ENCODE assay signal across 31 cellular contexts in the genomic region with DNA sequence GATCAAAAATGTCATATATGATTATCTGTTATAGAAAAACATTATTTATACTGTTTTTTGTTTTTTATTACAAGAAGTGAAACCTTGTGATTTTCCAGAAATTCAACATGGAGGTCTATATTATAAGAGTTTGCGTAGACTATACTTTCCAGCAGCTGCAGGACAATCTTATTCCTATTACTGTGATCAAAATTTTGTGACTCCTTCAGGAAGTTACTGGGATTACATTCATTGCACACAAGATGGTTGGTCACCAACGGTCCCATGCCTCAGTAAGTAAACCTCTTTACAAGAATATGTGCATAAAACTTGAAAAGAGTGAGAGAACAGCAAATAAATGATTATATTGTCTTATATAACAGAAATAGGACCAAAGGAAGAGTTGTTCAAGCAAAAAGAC. TPM values are rescaled to one million over a fixed set of nuclear protein-coding genes. Genes with fewer than 3 reads are reported as not detected.
A peak's percentile ranks its signal among the peaks of the same experiment; 100 is the strongest.
DNase-seq lines count a peak whose midpoint lies in the region; ATAC-seq and TF ChIP-seq lines count a peak whose summit lies in the region.
"Had no signal": no experiment of that assay in that cellular context is flagged by ENCODE, and none has a peak within 500 bp of the region (broad histone marks: within the 10 kb centered on the region; RNA-seq: fewer than 3 reads in every experiment).

No MANE protein-coding gene starts in this region.

- intact Hi-C loops in left cardiac atrium (cut with DNase I): no loop called here

- H3K4me1 ChIP-seq in suprapubic skin: peaks cover 3% of the 10 kb centered on the region
- H3K4me1 ChIP-seq: breast epithelium, left lung, Peyer's patch had no signal

- TF ChIP-seq EP300 in suprapubic skin (IDR thresholded peaks at IDR 0.05): no peak

- H3K27me3 Mint-ChIP-seq in chondrocyte (ENCODE audit: low read depth): peaks cover 3% of the 10 kb centered on the region
- H3K27me3 Mint-ChIP-seq in progenitor cell of endocrine pancreas: no peaks in the 10 kb centered on the region

- no peak overlapping the region for H3K4me3 ChIP-seq in suprapubic skin
- H3K4me3 ChIP-seq: breast epithelium, left lung, Peyer's patch, smooth muscle cell had no signal

- ATAC-seq in HG03175 (IDR thresholded peaks at IDR 0.05; ENCODE audit: unreplicated experiment): peak; percentile 57
- ATAC-seq in left cardiac atrium: no peak
- no peak for ATAC-seq in GM18511 (IDR thresholded peaks at IDR 0.05; ENCODE audit: unreplicated experiment)
- ATAC-seq: left lung, right cardiac atrium had no signal

- DNase-seq in NCI-H2171 treated with DMSO at 0.1 percent for 48 hours (lab: John Stamatoyannopoulos, UW) (peak; percentile 8), NCI-H2171 (lab: John Stamatoyannopoulos, UW) (no peak), chondrocyte (ENCODE audit: low spot score) (no peak), progenitor cell of endocrine pancreas (ENCODE audit: low spot score, unreplicated experiment) (no peak), left cardiac atrium (no peak), suprapubic skin (ENCODE audit: low spot score in 2 of 2) (no peak)
- DNase-seq: activated gamma-delta T cell; activated naive CD8-positive, alpha-beta T cell treated with anti-CD3 and anti-CD28 coated beads for 36 hours; activated T-cell treated with anti-CD3 and anti-CD28 coated beads, Interleukin-2, amount 50 U/mL, for 24 hours; AML-193; anterior cingulate cortex; CD4-positive, alpha-beta memory T cell; effector CD4-positive, alpha-beta T cell; left lung; mesenchymal stem cell; NCI-H1105; NCI-H187; NCI-H526 treated with DMSO at 0.1 percent for 48 hours; Peyer's patch; posterior cingulate gyrus; right cardiac atrium; SHP77 treated with DMSO at 0.1 percent for 48 hours; stimulated activated naive CD4-positive, alpha-beta T cell treated with Interleukin-2 at 50 U/mL for 16 hours; SW 1271; T1000 had no signal

- H3K27ac ChIP-seq in suprapubic skin: no peak overlapping the region
- H3K27ac ChIP-seq: breast epithelium, left lung, Peyer's patch had no signal

- H3K27ac Mint-ChIP-seq in chondrocyte (ENCODE audit: unreplicated experiment) (no peak overlapping the region), progenitor cell of endocrine pancreas (no peak overlapping the region)
- H3K27ac Mint-ChIP-seq: activated naive CD8-positive, alpha-beta T cell treated with anti-CD3 and anti-CD28 coated beads for 36 hours; activated T-cell treated with anti-CD3 and anti-CD28 coated beads, Interleukin-2, amount 50 U/mL, for 24 hours; CD4-positive, alpha-beta memory T cell had no signal

- H3K9me3 ChIP-seq in suprapubic skin: no peaks in the 10 kb centered on the region
- H3K9me3 ChIP-seq: breast epithelium, left lung, Peyer's patch had no signal

- H3K36me3 Mint-ChIP-seq in chondrocyte (ENCODE audit: low read depth) (no peaks in the 10 kb centered on the region), progenitor cell of endocrine pancreas (ENCODE audit: insufficient read depth) (no peaks in the 10 kb centered on the region)
- H3K36me3 Mint-ChIP-seq: activated naive CD8-positive, alpha-beta T cell treated with anti-CD3 and anti-CD28 coated beads for 36 hours; CD4-positive, alpha-beta memory T cell had no signal

- H3K4me3 Mint-ChIP-seq in chondrocyte (ENCODE audit: unreplicated experiment): no peak overlapping the region
- no peak overlapping the region for H3K4me3 Mint-ChIP-seq in progenitor cell of endocrine pancreas (ENCODE audit: low read depth)
- H3K4me3 Mint-ChIP-seq: activated naive CD8-positive, alpha-beta T cell treated with anti-CD3 and anti-CD28 coated beads for 36 hours; activated T-cell treated with anti-CD3 and anti-CD28 coated beads, Interleukin-2, amount 50 U/mL, for 24 hours; CD4-positive, alpha-beta memory T cell had no signal

- no peak for TF ChIP-seq POLR2A in suprapubic skin (IDR thresholded peaks at IDR 0.05)

- no peaks in the 10 kb centered on the region for H3K4me1 Mint-ChIP-seq in chondrocyte (ENCODE audit: low read depth)
- no peaks in the 10 kb centered on the region for H3K4me1 Mint-ChIP-seq in progenitor cell of endocrine pancreas (ENCODE audit: low read depth)
- H3K4me1 Mint-ChIP-seq: activated naive CD8-positive, alpha-beta T cell treated with anti-CD3 and anti-CD28 coated beads for 36 hours; CD4-positive, alpha-beta memory T cell had no signal

- H3K9me3 Mint-ChIP-seq in chondrocyte (ENCODE audit: low read depth) (no peaks in the 10 kb centered on the region), progenitor cell of endocrine pancreas (ENCODE audit: low read depth) (no peaks in the 10 kb centered on the region)
- H3K9me3 Mint-ChIP-seq: activated naive CD8-positive, alpha-beta T cell treated with anti-CD3 and anti-CD28 coated beads for 36 hours; activated T-cell treated with anti-CD3 and anti-CD28 coated beads, Interleukin-2, amount 50 U/mL, for 24 hours had no signal

- WGBS in suprapubic skin: 88% methylated on average over 2 of the region's 2 CpGs

- no peaks in the 10 kb centered on the region for H3K36me3 ChIP-seq in suprapubic skin
- H3K36me3 ChIP-seq: breast epithelium, left lung, Peyer's patch had no signal

- H3K27me3 ChIP-seq in suprapubic skin: peaks cover 13% of the 10 kb centered on the region
- H3K27me3 ChIP-seq: breast epithelium, Peyer's patch had no signal

- TF ChIP-seq CTCF in chondrocyte (IDR thresholded peaks at IDR 0.05): peak; percentile 29
- TF ChIP-seq CTCF in progenitor cell of endocrine pancreas (IDR thresholded peaks at IDR 0.05; ENCODE audit: unreplicated experiment): peak; percentile 16
- no peak for TF ChIP-seq CTCF in suprapubic skin (IDR thresholded peaks at IDR 0.05)

RNA-seq across cellular contexts. Expression of a gene that starts 14.5 kb away (rescaled TPM):
- total RNA-seq in chondrocyte: not detected in 3 replicates
- not detected in 2 replicates for total RNA-seq in progenitor cell of endocrine pancreas
- total RNA-seq in left cardiac atrium: not detected
- total RNA-seq in suprapubic skin: not detected
- total RNA-seq: activated naive CD8-positive, alpha-beta T cell treated with anti-CD3 and anti-CD28 coated beads for 36 hours; breast epithelium; CD4-positive, alpha-beta memory T cell; epithelial cell of proximal tubule; left lung; Peyer's patch; right cardiac atrium; smooth muscle cell had no signal

RNA-seq across cellular contexts. Expression of a gene that starts 41.2 kb away (rescaled TPM):
- total RNA-seq in chondrocyte (not detected in 3 replicates), progenitor cell of endocrine pancreas (not detected in 2 replicates), left cardiac atrium (not detected), suprapubic skin (1 to 10 TPM in 1 of 4 donors, not detected in 3; 1.5 TPM)
- total RNA-seq: activated naive CD8-positive, alpha-beta T cell treated with anti-CD3 and anti-CD28 coated beads for 36 hours; breast epithelium; CD4-positive, alpha-beta memory T cell; epithelial cell of proximal tubule; left lung; Peyer's patch; right cardiac atrium; smooth muscle cell; temporal lobe had no signal

Comparison
In these comparisons a context has a peak if more than half of its experiments do, and no peak if none do; other contexts are left out.
1. CTCF ChIP-seq: peak in chondrocyte (single experiment) and progenitor cell of endocrine pancreas (single experiment); none in suprapubic skin (0 of 2).